20 cellular contexts compared by ENCODE assay signal in genomic region chr20:51508158-51508557, GRCh38.
"Had no signal": no experiment of that assay in that cellular context is flagged by ENCODE, and none has a peak within 500 bp of the region (broad histone marks: within the 10 kb centered on the region; RNA-seq: fewer than 3 reads in every experiment).

No MANE protein-coding gene starts in this region.

- H3K27me3 ChIP-seq: body of pancreas, cardiac muscle cell, heart right ventricle, sigmoid colon, tibial nerve had no signal

- H3K36me3 ChIP-seq: cardiac muscle cell, sigmoid colon had no signal

- DNase-seq: activated CD4-positive, alpha-beta memory T cell treated with anti-CD3 and anti-CD28 coated beads for 36 hours; activated CD4-positive, alpha-beta T cell treated with anti-CD3 and anti-CD28 coated beads for 48 hours; activated CD8-positive, alpha-beta memory T cell treated with anti-CD3 and anti-CD28 coated beads, Interleukin-2, amount 10 ng/mL, durations not matched to agents 7 days and 5 days; activated naive CD4-positive, alpha-beta T cell treated with anti-CD3 and anti-CD28 coated beads for 36 hours; activated naive CD8-positive, alpha-beta T cell treated with anti-CD3 and anti-CD28 coated beads, Interleukin-2, amount 50 U/mL, for 24 hours; body of pancreas; effector CD4-positive, alpha-beta T cell; erythroblast; foreskin fibroblast; heart right ventricle; left colon; sigmoid colon; stimulated activated CD4-positive, alpha-beta T cell treated with anti-CD3 and anti-CD28 coated beads, Interleukin-2, amount 100 ng/mL, for 48 hours; stimulated activated CD8-positive, alpha-beta memory T cell treated with anti-CD3 and anti-CD28 coated beads, Interleukin-4, amount 100 ng/mL, for 48 hours; stimulated activated naive CD4-positive, alpha-beta T cell treated with Interleukin-2 at 50 U/mL for 16 hours; SW 1271 had no signal

- H3K9me3 ChIP-seq: body of pancreas, heart right ventricle, sigmoid colon, tibial nerve had no signal

- H3K4me1 ChIP-seq: body of pancreas had no signal

- H3K27ac ChIP-seq: body of pancreas, heart right ventricle, sigmoid colon had no signal

- H3K27ac Mint-ChIP-seq: activated CD4-positive, alpha-beta memory T cell treated with anti-CD3 and anti-CD28 coated beads for 36 hours; activated naive CD4-positive, alpha-beta T cell treated with anti-CD3 and anti-CD28 coated beads for 36 hours; memory B cell had no signal

- H3K4me3 Mint-ChIP-seq: activated CD4-positive, alpha-beta memory T cell treated with anti-CD3 and anti-CD28 coated beads for 36 hours; activated CD8-positive, alpha-beta memory T cell treated with anti-CD3 and anti-CD28 coated beads, Interleukin-2, amount 10 ng/mL, durations not matched to agents 7 days and 5 days; activated naive CD4-positive, alpha-beta T cell treated with anti-CD3 and anti-CD28 coated beads for 36 hours; activated naive CD8-positive, alpha-beta T cell treated with anti-CD3 and anti-CD28 coated beads, Interleukin-2, amount 50 U/mL, for 24 hours; dendritic cell treated with granulocyte-macrophage colony-stimulating factor and Interleukin-4, amounts not matched to agents 40 ng/mL and 50 ng/mL, for 4 days; memory B cell had no signal

- ATAC-seq: activated CD8-positive, alpha-beta memory T cell treated with anti-CD3 and anti-CD28 coated beads, Interleukin-2, amount 10 ng/mL, durations not matched to agents 7 days and 5 days; activated naive CD8-positive, alpha-beta T cell treated with anti-CD3 and anti-CD28 coated beads, Interleukin-2, amount 50 U/mL, for 24 hours; body of pancreas; left colon had no signal

- H3K27me3 Mint-ChIP-seq: activated CD4-positive, alpha-beta memory T cell treated with anti-CD3 and anti-CD28 coated beads for 36 hours; activated CD8-positive, alpha-beta memory T cell treated with anti-CD3 and anti-CD28 coated beads, Interleukin-2, amount 10 ng/mL, durations not matched to agents 7 days and 5 days; activated naive CD8-positive, alpha-beta T cell treated with anti-CD3 and anti-CD28 coated beads, Interleukin-2, amount 50 U/mL, for 24 hours; memory B cell had no signal

- H3K9me3 Mint-ChIP-seq: activated CD4-positive, alpha-beta memory T cell treated with anti-CD3 and anti-CD28 coated beads for 36 hours; activated naive CD4-positive, alpha-beta T cell treated with anti-CD3 and anti-CD28 coated beads for 36 hours; activated naive CD8-positive, alpha-beta T cell treated with anti-CD3 and anti-CD28 coated beads, Interleukin-2, amount 50 U/mL, for 24 hours; dendritic cell treated with granulocyte-macrophage colony-stimulating factor and Interleukin-4, amounts not matched to agents 40 ng/mL and 50 ng/mL, for 4 days; memory B cell had no signal

- H3K4me3 ChIP-seq: body of pancreas, cardiac muscle cell, heart right ventricle, sigmoid colon, tibial nerve had no signal
